Comparison of ENCODE assay signal across 8 cellular contexts in genomic region chr12:6532051-6532926, GRCh38. TPM values are rescaled to one million over a fixed set of nuclear protein-coding genes. Genes with fewer than 3 reads are reported as not detected.
DNase-seq lines count a peak whose midpoint lies in the region; FAIRE-seq and TF ChIP-seq lines count a peak whose summit lies in the region.

No MANE protein-coding gene starts in this region.

- WGBS in SK-N-SH (ENCODE audit: low lambda C conversion rate): 8% methylated on average over 19 of the region's 20 CpGs
- WGBS in thymus: 16% methylated on average over 20 of the region's 20 CpGs

- H3K27me3 ChIP-seq in SK-N-SH (ENCODE audit: insufficient read depth): no peaks in the 10 kb centered on the region
- H3K27me3 ChIP-seq in thymus (ENCODE audit: control insufficient read depth, insufficient read depth): no peaks in the 10 kb centered on the region

- no peaks in the 10 kb centered on the region for H3K9me3 Mint-ChIP-seq in activated naive CD4-positive, alpha-beta T cell treated with anti-CD3 and anti-CD28 coated beads, Interleukin-2, amount 10 ng/mL, durations not matched to agents 7 days and 5 days
- no peaks in the 10 kb centered on the region for H3K9me3 Mint-ChIP-seq in osteocyte (ENCODE audit: unreplicated experiment)

- TF ChIP-seq CTCF in SK-N-SH (IDR thresholded peaks at IDR 0.05) (no peak), osteocyte (IDR thresholded peaks at IDR 0.05) (no peak), D721Med (IDR thresholded peaks at IDR 0.05; ENCODE audit: insufficient read depth, missing control alignments) (no peak)

- TF ChIP-seq RAD21 in Ishikawa (IDR thresholded peaks at IDR 0.05; ENCODE audit: low read depth) (no peak), SK-N-SH (IDR thresholded peaks at IDR 0.05; ENCODE audit: low read length) (no peak)

- CTCF ChIA-PET in SK-N-SH (lab: Yijun Ruan, JAX): interaction anchor here (0.9 to 2.5 kb wide), 6 partner anchors 17 to 152 kb away, joined by 3 to 8 read pairs (median 6); no protein-coding TSS in a partner anchor
- CTCF ChIA-PET in activated naive CD4-positive, alpha-beta T cell treated with anti-CD3 and anti-CD28 coated beads, Interleukin-2, amount 10 ng/mL, durations not matched to agents 7 days and 5 days (lab: Charles Lee): interaction anchor here (0.7 to 2.2 kb wide), 9 partner anchors 21 to 234 kb away, joined by 3 to 9 read pairs (median 3); partner anchors contain the start of genes MRPL51, PTMS and VAMP1

- H3K4me2 ChIP-seq in SK-N-SH: peak overlapping the region; percentile 100

- H3K79me2 ChIP-seq in SK-N-SH (ENCODE audit: insufficient read depth): peaks cover 58% of the 10 kb centered on the region

- H3F3A ChIP-seq in SK-N-SH (replicated peaks; ENCODE audit: insufficient read depth): peaks cover 64% of the 10 kb centered on the region

- H3K4me3 Mint-ChIP-seq in activated naive CD4-positive, alpha-beta T cell treated with anti-CD3 and anti-CD28 coated beads, Interleukin-2, amount 10 ng/mL, durations not matched to agents 7 days and 5 days: peak overlapping the region; percentile 98
- peak overlapping the region; percentile 90 for H3K4me3 Mint-ChIP-seq in osteocyte (ENCODE audit: unreplicated experiment)

- peaks cover 29% of the 10 kb centered on the region for H4K20me1 ChIP-seq in SK-N-SH (ENCODE audit: insufficient read depth)

- peaks cover 73% of the 10 kb centered on the region for H3K36me3 Mint-ChIP-seq in activated naive CD4-positive, alpha-beta T cell treated with anti-CD3 and anti-CD28 coated beads, Interleukin-2, amount 10 ng/mL, durations not matched to agents 7 days and 5 days
- peaks cover 36% of the 10 kb centered on the region for H3K36me3 Mint-ChIP-seq in osteocyte (ENCODE audit: unreplicated experiment)

- H3K27ac Mint-ChIP-seq in activated naive CD4-positive, alpha-beta T cell treated with anti-CD3 and anti-CD28 coated beads, Interleukin-2, amount 10 ng/mL, durations not matched to agents 7 days and 5 days: peak overlapping the region; percentile 99
- H3K27ac Mint-ChIP-seq in osteocyte (ENCODE audit: unreplicated experiment): peak overlapping the region; percentile 97

- H3K9ac ChIP-seq in SK-N-SH: peak overlapping the region; percentile 99

- H3K9me2 ChIP-seq in SK-N-SH: no peaks in the 10 kb centered on the region

- no peak overlapping the region for H2AFZ ChIP-seq in SK-N-SH (ENCODE audit: low read depth)

- H3K9me3 ChIP-seq in SK-N-SH: no peaks in the 10 kb centered on the region
- H3K9me3 ChIP-seq in thymus (ENCODE audit: control insufficient read depth): no peaks in the 10 kb centered on the region

- H3K36me3 ChIP-seq in SK-N-SH (replicated peaks in 1 of 2; ENCODE audit: control insufficient read depth in 1 of 2, insufficient read depth in 2 of 2, low read length in 1 of 2) (peaks cover 46 to 58% of the 10 kb centered on the region in 2 experiments), thymus (ENCODE audit: control insufficient read depth, insufficient read depth) (peaks cover 53% of the 10 kb centered on the region)

- POLR2A ChIA-PET in SK-N-SH (lab: Yijun Ruan, JAX): interaction anchor here (0.7 to 1.9 kb wide), 9 partner anchors 21 to 405 kb away, joined by 3 to 11 read pairs (median 3); partner anchors contain the start of genes COPS7A, MRPL51, TAPBPL and VAMP1

- H3K4me1 Mint-ChIP-seq in activated naive CD4-positive, alpha-beta T cell treated with anti-CD3 and anti-CD28 coated beads, Interleukin-2, amount 10 ng/mL, durations not matched to agents 7 days and 5 days: peaks cover 43% of the 10 kb centered on the region
- peaks cover 42% of the 10 kb centered on the region for H3K4me1 Mint-ChIP-seq in osteocyte (ENCODE audit: unreplicated experiment)

- DNase-seq in GF-D8 (lab: John Stamatoyannopoulos, UW) (peak; percentile 86), SK-N-SH (peak; percentile 57), glomerular visceral epithelial cell (ENCODE audit: extremely low spot score) (peak; percentile 98), osteocyte (ENCODE audit: extremely low spot score, unreplicated experiment) (no peak), D721Med (ENCODE audit: insufficient read length, low spot score) (no peak)
- peak; percentile 84 for DNase-seq in activated naive CD4-positive, alpha-beta T cell treated with anti-CD3 and anti-CD28 coated beads, Interleukin-2, amount 10 ng/mL, durations not matched to agents 7 days and 5 days

- H3K4me3 ChIP-seq in SK-N-SH (ENCODE audit: low read depth in 2 of 2, low read length in 1 of 2) (peak overlapping the region; percentile 71 to 97), thymus (ENCODE audit: low read length) (no peak overlapping the region)

- H3K4me1 ChIP-seq in SK-N-SH (ENCODE audit: control insufficient read depth in 1 of 2, insufficient read depth in 2 of 2, low read depth in 1 of 2, low read length in 1 of 2) (peaks cover 15 to 29% of the 10 kb centered on the region in 2 experiments; a peak in 3 of 4 replicates), thymus (ENCODE audit: control insufficient read depth, insufficient read depth, low read length) (peaks cover 23% of the 10 kb centered on the region)

- TF ChIP-seq EP300 in Ishikawa (IDR thresholded peaks at IDR 0.05; ENCODE audit: borderline replicate concordance): peak; percentile 37; the same call in 1 of the 2 replicates
- TF ChIP-seq EP300 in SK-N-SH (IDR thresholded peaks at IDR 0.05; ENCODE audit: borderline replicate concordance in 1 of 2, low read depth in 1 of 2, low read length in 1 of 2): 0 out of 4 replicates have a peak, but pooled peaks of 1 of the 2 experiments have one; percentile 7

- no peak for FAIRE-seq in D721Med (lab: Jason Lieb, UNC)

- peak overlapping the region; percentile 96 to 98 for H3K27ac ChIP-seq in SK-N-SH (ENCODE audit: low read depth in 2 of 2, low read length in 1 of 2)
- H3K27ac ChIP-seq in thymus (ENCODE audit: low read depth): peak overlapping the region; percentile 62

- peaks cover 9% of the 10 kb centered on the region for H3K27me3 Mint-ChIP-seq in activated naive CD4-positive, alpha-beta T cell treated with anti-CD3 and anti-CD28 coated beads, Interleukin-2, amount 10 ng/mL, durations not matched to agents 7 days and 5 days
- H3K27me3 Mint-ChIP-seq in osteocyte (ENCODE audit: unreplicated experiment): no peaks in the 10 kb centered on the region

TF ChIP-seq in Ishikawa, 13 proteins besides CTCF, POLR2A, EP300 and RAD21 (continues in another document):
- TF ChIP-seq, protein P1, sequence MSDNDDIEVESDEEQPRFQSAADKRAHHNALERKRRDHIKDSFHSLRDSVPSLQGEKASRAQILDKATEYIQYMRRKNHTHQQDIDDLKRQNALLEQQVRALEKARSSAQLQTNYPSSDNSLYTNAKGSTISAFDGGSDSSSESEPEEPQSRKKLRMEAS (IDR thresholded peaks at IDR 0.05): peak; percentile 35

TF ChIP-seq in SK-N-SH, 30 proteins besides CTCF, POLR2A, EP300 and RAD21 (continues in another document):
- peak; percentile 80 for TF ChIP-seq POLR2AphosphoS5 (IDR thresholded peaks at IDR 0.05; ENCODE audit: low read depth, low read length)
- peak; percentile 37; the same call in 1 of the 2 replicates for TF ChIP-seq MXI1 (IDR thresholded peaks at IDR 0.05; ENCODE audit: low read depth, low read length)
- no peak for TF ChIP-seq FOXM1 (IDR thresholded peaks at IDR 0.05; ENCODE audit: low read depth)
- TF ChIP-seq TAF1 (IDR thresholded peaks at IDR 0.05; ENCODE audit: borderline replicate concordance, low read depth, low read length): no peak; the same call in none of the 2 replicates
- peak; percentile 60; the same call in 1 of the 2 replicates for TF ChIP-seq JUND (IDR thresholded peaks at IDR 0.05)
- TF ChIP-seq RFX5 (IDR thresholded peaks at IDR 0.05; ENCODE audit: low read length): 0 out of 2 replicates have a peak, but pooled peaks have one; percentile 26
- TF ChIP-seq PBX3 (IDR thresholded peaks at IDR 0.05): peak; percentile 95

RNA-seq across cellular contexts. Expression of gene GAPDH, which starts 2.0 kb away (rescaled TPM):
- polyA plus RNA-seq in SK-N-SH (2012; rRNA removed): 7,875 and 8,077 TPM in 2 replicates
- 5,050 and 6,344 TPM in 2 replicates for polyA plus RNA-seq in SK-N-SH (2012; cell fraction: cytosol; rRNA removed)
- 5,294 and 6,955 TPM in 2 replicates for polyA plus RNA-seq in SK-N-SH (2012; cell fraction: nucleus; rRNA removed)
- total RNA-seq in osteocyte: 1,754 and 1,775 TPM in 2 replicates
- 1,220 TPM for polyA plus RNA-seq in thymus

RNA-seq across cellular contexts. Expression of gene IFFO1, which starts 23.6 kb away (rescaled TPM):
- polyA plus RNA-seq in SK-N-SH (2012; rRNA removed) (50.1 and 50.6 TPM in 2 replicates), thymus (52.0 TPM)
- 16.0 and 21.0 TPM in 2 replicates for polyA plus RNA-seq in SK-N-SH (2012; cell fraction: cytosol; rRNA removed)
- 274 and 306 TPM in 2 replicates for polyA plus RNA-seq in SK-N-SH (2012; cell fraction: nucleus; rRNA removed)
- total RNA-seq in osteocyte: 35.9 and 40.7 TPM in 2 replicates

RNA-seq across cellular contexts. Expression of gene NOP2, which starts 35.8 kb away (rescaled TPM):
- 64.5 and 76.2 TPM in 2 replicates for polyA plus RNA-seq in SK-N-SH (2012; rRNA removed)
- 45.2 and 46.3 TPM in 2 replicates for polyA plus RNA-seq in SK-N-SH (2012; cell fraction: cytosol; rRNA removed)
- polyA plus RNA-seq in SK-N-SH (2012; cell fraction: nucleus; rRNA removed): 283 and 315 TPM in 2 replicates
- total RNA-seq in osteocyte: 32.5 and 34.5 TPM in 2 replicates
- 45.5 TPM for polyA plus RNA-seq in thymus

RNA-seq across cellular contexts. Expression of gene NCAPD2, which starts 38.4 kb away (rescaled TPM):
- polyA plus RNA-seq in SK-N-SH (2012; rRNA removed) (39.8 and 46.9 TPM in 2 replicates), thymus (18.8 TPM)
- polyA plus RNA-seq in SK-N-SH (2012; cell fraction: cytosol; rRNA removed): 27.2 and 35.7 TPM in 2 replicates
- 46.2 and 57.3 TPM in 2 replicates for polyA plus RNA-seq in SK-N-SH (2012; cell fraction: nucleus; rRNA removed)
- 36.4 and 36.9 TPM in 2 replicates for total RNA-seq in osteocyte

RNA-seq across cellular contexts. Expression of gene MRPL51, which starts 39.2 kb away (rescaled TPM):
- polyA plus RNA-seq in SK-N-SH (2012; rRNA removed): 189 and 195 TPM in 2 replicates
- polyA plus RNA-seq in SK-N-SH (2012; cell fraction: cytosol; rRNA removed): 238 and 299 TPM in 2 replicates
- polyA plus RNA-seq in SK-N-SH (2012; cell fraction: nucleus; rRNA removed): 53.6 and 63.7 TPM in 2 replicates
- total RNA-seq in osteocyte: 172 TPM in 2 replicates
- polyA plus RNA-seq in thymus: 136 TPM

Comparison
In these comparisons a context has a peak if more than half of its experiments do, and no peak if none do; other contexts are left out.
1. DNase-seq: peak in GF-D8 (single experiment), SK-N-SH (single experiment), activated naive CD4-positive, alpha-beta T cell treated with anti-CD3 and anti-CD28 coated beads, Interleukin-2, amount 10 ng/mL, durations not matched to agents 7 days and 5 days (single experiment) and glomerular visceral epithelial cell (single experiment); none in osteocyte (single experiment) and D721Med (single experiment).